11 cellular contexts compared by ENCODE assay signal in the genomic region with DNA sequence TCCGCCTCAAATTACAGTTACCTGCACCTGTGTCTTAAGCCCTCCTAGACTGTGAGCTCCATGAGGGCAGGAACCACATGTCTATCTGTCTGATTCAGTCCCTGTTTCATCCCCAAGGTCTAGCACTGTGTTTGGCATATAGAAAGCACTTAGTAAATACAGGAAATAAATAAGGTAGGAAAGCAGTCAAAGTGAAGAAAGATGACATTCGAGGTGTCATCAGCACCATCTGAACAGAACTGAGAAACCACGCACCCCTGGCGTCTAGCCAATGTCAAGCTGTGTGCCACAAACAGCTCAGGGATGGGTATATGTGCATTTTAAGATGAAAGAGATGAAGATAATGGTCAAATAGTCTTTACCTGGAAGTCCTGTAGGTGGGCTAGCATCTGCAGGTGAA.
A peak's percentile ranks its signal among the peaks of the same experiment; 100 is the strongest.
DNase-seq lines count a peak whose midpoint lies in the region; ATAC-seq and TF ChIP-seq lines count a peak whose summit lies in the region.
"Had no signal": no experiment of that assay in that cellular context is flagged by ENCODE, and none has a peak within 500 bp of the region (broad histone marks: within the 10 kb centered on the region; RNA-seq: fewer than 3 reads in every experiment).

No MANE protein-coding gene starts in this region.

- H3K27me3 Mint-ChIP-seq in CD8-positive, alpha-beta T cell (ENCODE audit: low read depth) = no peaks in the 10 kb centered on the region
- H3K27me3 Mint-ChIP-seq in activated naive CD4-positive, alpha-beta T cell treated with anti-CD3 and anti-CD28 coated beads, Interleukin-2, amount 10 ng/mL, durations not matched to agents 7 days and 5 days = no peaks in the 10 kb centered on the region
- no peaks in the 10 kb centered on the region for H3K27me3 Mint-ChIP-seq in GM23338 (ENCODE audit: insufficient read depth, low read depth, poor library complexity)

- H3K79me2 ChIP-seq in GM23338 (replicated peaks; ENCODE audit: insufficient read depth) = no peaks in the 10 kb centered on the region

- intact Hi-C loops in CD8-positive, alpha-beta T cell (cut with DNase I, micrococcal nuclease) = no loop called here
- intact Hi-C loops in vagina (cut with DNase I) = no loop called here

- peak; percentile 52 to 83 (median 73) for DNase-seq in CD8-positive, alpha-beta T cell
- peak; percentile 35 to 42 for DNase-seq in activated CD4-positive, alpha-beta T cell treated with anti-CD3 and anti-CD28 coated beads for 4 hours
- DNase-seq in activated naive CD4-positive, alpha-beta T cell treated with anti-CD3 and anti-CD28 coated beads, Interleukin-2, amount 10 ng/mL, durations not matched to agents 7 days and 5 days = peak; percentile 53
- DNase-seq in stimulated activated CD4-positive, alpha-beta T cell treated with anti-CD3 and anti-CD28 coated beads, Interleukin-4, amount 100 ng/mL, for 48 hours (ENCODE audit: low read depth in 2 of 2) = peak; percentile 46 to 53
- DNase-seq in GM23338 (ENCODE audit: low spot score) = no peak
- DNase-seq in retina = no peak
- DNase-seq in vagina (ENCODE audit: extremely low spot score in 2 of 2) = no peak
- DNase-seq in ecto neural progenitor cell (ENCODE audit: low spot score) = no peak
- DNase-seq: cortex of kidney, hippocampal formation, NCI-H2227 treated with DMSO at 0.1 percent for 48 hours had no signal

- H3F3A ChIP-seq in GM23338 (replicated peaks; ENCODE audit: low read depth) = no peaks in the 10 kb centered on the region

- H3K36me3 ChIP-seq in CD8-positive, alpha-beta T cell (ENCODE audit: insufficient read depth, low read length) = peaks cover 44% of the 10 kb centered on the region
- peaks cover 8% of the 10 kb centered on the region; the same call in 1 of the 2 replicates for H3K36me3 ChIP-seq in GM23338 (ENCODE audit: insufficient read depth)
- peaks cover 0 to 60% of the 10 kb centered on the region in 2 donors for H3K36me3 ChIP-seq in vagina

- H3K36me3 Mint-ChIP-seq in CD8-positive, alpha-beta T cell = peaks cover 73% of the 10 kb centered on the region
- peaks cover 65% of the 10 kb centered on the region for H3K36me3 Mint-ChIP-seq in activated naive CD4-positive, alpha-beta T cell treated with anti-CD3 and anti-CD28 coated beads, Interleukin-2, amount 10 ng/mL, durations not matched to agents 7 days and 5 days
- peaks cover 37% of the 10 kb centered on the region; the same call in 2 of the 3 replicates for H3K36me3 Mint-ChIP-seq in GM23338 (ENCODE audit: low read depth)

- H3K27ac Mint-ChIP-seq in CD8-positive, alpha-beta T cell = peak overlapping the region; percentile 93
- peak overlapping the region; percentile 61 for H3K27ac Mint-ChIP-seq in activated naive CD4-positive, alpha-beta T cell treated with anti-CD3 and anti-CD28 coated beads, Interleukin-2, amount 10 ng/mL, durations not matched to agents 7 days and 5 days
- H3K27ac Mint-ChIP-seq in GM23338 = no peak overlapping the region

- no peak overlapping the region for H3K4me2 ChIP-seq in GM23338

- no peaks in the 10 kb centered on the region for H3K27me3 ChIP-seq in CD8-positive, alpha-beta T cell (ENCODE audit: insufficient read depth, low read length)
- H3K27me3 ChIP-seq in GM23338 (ENCODE audit: insufficient read depth) (no peaks in the 10 kb centered on the region), vagina (no peaks in the 10 kb centered on the region)

- POLR2A ChIA-PET in CD8-positive, alpha-beta T cell (lab: Charles Lee) = interaction anchor here (1.4 to 1.6 kb wide), 3 partner anchors 13 to 77 kb away, joined by 3 to 4 read pairs (median 3); no protein-coding TSS in a partner anchor

- peak; percentile 73 for ATAC-seq in CD8-positive, alpha-beta T cell
- no peak for ATAC-seq in GM23338

- no peaks in the 10 kb centered on the region for H3K9me3 Mint-ChIP-seq in CD8-positive, alpha-beta T cell
- no peaks in the 10 kb centered on the region for H3K9me3 Mint-ChIP-seq in activated naive CD4-positive, alpha-beta T cell treated with anti-CD3 and anti-CD28 coated beads, Interleukin-2, amount 10 ng/mL, durations not matched to agents 7 days and 5 days
- no peaks in the 10 kb centered on the region for H3K9me3 Mint-ChIP-seq in GM23338

- peaks cover 31% of the 10 kb centered on the region for H3K4me1 ChIP-seq in CD8-positive, alpha-beta T cell (ENCODE audit: insufficient read depth, low read length)
- H3K4me1 ChIP-seq in GM23338 (ENCODE audit: insufficient read depth) (no peaks in the 10 kb centered on the region), vagina (no peaks in the 10 kb centered on the region)

- peak overlapping the region; percentile 0 for H3K27ac ChIP-seq in CD8-positive, alpha-beta T cell (ENCODE audit: low read depth, low read length)
- H3K27ac ChIP-seq in GM23338 (ENCODE audit: low read depth) (no peak overlapping the region), vagina (no peak overlapping the region)

- peaks cover 27% of the 10 kb centered on the region for H3K4me1 Mint-ChIP-seq in CD8-positive, alpha-beta T cell (ENCODE audit: low read depth)
- peaks cover 36% of the 10 kb centered on the region for H3K4me1 Mint-ChIP-seq in activated naive CD4-positive, alpha-beta T cell treated with anti-CD3 and anti-CD28 coated beads, Interleukin-2, amount 10 ng/mL, durations not matched to agents 7 days and 5 days
- H3K4me1 Mint-ChIP-seq in GM23338 = no peaks in the 10 kb centered on the region

- H4K20me1 ChIP-seq in GM23338 (replicated peaks; ENCODE audit: insufficient read depth) = 0 out of 2 replicates have a peak, but pooled peaks cover under 1% of the 10 kb centered on the region

- H3K4me3 ChIP-seq in CD8-positive, alpha-beta T cell (ENCODE audit: low read depth, low read length) = no peak overlapping the region
- no peak overlapping the region for H3K4me3 ChIP-seq in GM23338
- no peak overlapping the region for H3K4me3 ChIP-seq in vagina

- CTCF ChIA-PET in CD8-positive, alpha-beta T cell (lab: Charles Lee) = interaction anchor here (0.7 to 2.0 kb wide), 4 partner anchors 18 to 180 kb away, joined by 3 to 7 read pairs (median 4); no protein-coding TSS in a partner anchor
- CTCF ChIA-PET in activated naive CD4-positive, alpha-beta T cell treated with anti-CD3 and anti-CD28 coated beads, Interleukin-2, amount 10 ng/mL, durations not matched to agents 7 days and 5 days (lab: Charles Lee) = interaction anchor here (0.8 to 1.1 kb wide), 2 partner anchors 9 to 11 kb away, joined by 3 read pairs; no protein-coding TSS in a partner anchor

- no peaks in the 10 kb centered on the region for H3K9me2 ChIP-seq in GM23338 (ENCODE audit: insufficient read depth)

- no peak for TF ChIP-seq CTCF in CD8-positive, alpha-beta T cell (IDR thresholded peaks at IDR 0.05)
- TF ChIP-seq CTCF in GM23338 (conservative IDR thresholded peaks at IDR 0.05; ENCODE audit: low read depth in 2 of 2) = no peak
- no peak for TF ChIP-seq CTCF in vagina (IDR thresholded peaks at IDR 0.05)

- TF ChIP-seq POLR2A in vagina (IDR thresholded peaks at IDR 0.05) = no peak

- no peak overlapping the region for H2AFZ ChIP-seq in GM23338

- no peaks in the 10 kb centered on the region for H3K9me3 ChIP-seq in CD8-positive, alpha-beta T cell (ENCODE audit: low read length)
- no peaks in the 10 kb centered on the region for H3K9me3 ChIP-seq in vagina

- peak overlapping the region; percentile 11 for H3K4me3 Mint-ChIP-seq in CD8-positive, alpha-beta T cell
- no peak overlapping the region for H3K4me3 Mint-ChIP-seq in activated naive CD4-positive, alpha-beta T cell treated with anti-CD3 and anti-CD28 coated beads, Interleukin-2, amount 10 ng/mL, durations not matched to agents 7 days and 5 days
- no peak overlapping the region for H3K4me3 Mint-ChIP-seq in GM23338

TF ChIP-seq in GM23338, 12 proteins besides CTCF, POLR2A, EP300 and RAD21 (continues in another document):
- TF ChIP-seq, protein P1, sequence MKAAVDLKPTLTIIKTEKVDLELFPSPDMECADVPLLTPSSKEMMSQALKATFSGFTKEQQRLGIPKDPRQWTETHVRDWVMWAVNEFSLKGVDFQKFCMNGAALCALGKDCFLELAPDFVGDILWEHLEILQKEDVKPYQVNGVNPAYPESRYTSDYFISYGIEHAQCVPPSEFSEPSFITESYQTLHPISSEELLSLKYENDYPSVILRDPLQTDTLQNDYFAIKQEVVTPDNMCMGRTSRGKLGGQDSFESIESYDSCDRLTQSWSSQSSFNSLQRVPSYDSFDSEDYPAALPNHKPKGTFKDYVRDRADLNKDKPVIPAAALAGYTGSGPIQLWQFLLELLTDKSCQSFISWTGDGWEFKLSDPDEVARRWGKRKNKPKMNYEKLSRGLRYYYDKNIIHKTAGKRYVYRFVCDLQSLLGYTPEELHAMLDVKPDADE (IDR thresholded peaks at IDR 0.05) = no peak
- no peak for TF ChIP-seq EZH2phosphoT487 (IDR thresholded peaks at IDR 0.05; ENCODE audit: unreplicated experiment)
- TF ChIP-seq EZH2 (IDR thresholded peaks at IDR 0.05; ENCODE audit: low read depth, unreplicated experiment) = no peak

Comparison
In these comparisons a context has a peak if more than half of its experiments do, and no peak if none do; other contexts are left out.
1. DNase-seq: peak in CD8-positive, alpha-beta T cell (7 of 7), activated CD4-positive, alpha-beta T cell treated with anti-CD3 and anti-CD28 coated beads for 4 hours (2 of 2), activated naive CD4-positive, alpha-beta T cell treated with anti-CD3 and anti-CD28 coated beads, Interleukin-2, amount 10 ng/mL, durations not matched to agents 7 days and 5 days (single experiment) and stimulated activated CD4-positive, alpha-beta T cell treated with anti-CD3 and anti-CD28 coated beads, Interleukin-4, amount 100 ng/mL, for 48 hours (2 of 2); none in GM23338 (single experiment), retina (single experiment), vagina (0 of 2) and ecto neural progenitor cell (single experiment).